In genomic region chr2:129170570-129170969, GRCh38 we compare ENCODE assay signal across 3 cellular contexts.
"Had no signal": no experiment of that assay in that cellular context is flagged by ENCODE, and none has a peak within 500 bp of the region (broad histone marks: within the 10 kb centered on the region; RNA-seq: fewer than 3 reads in every experiment).

No MANE protein-coding gene starts in this region.

- DNase-seq: GDM1, GF-D8 had no signal

- H3K4me3 ChIP-seq: GM12878 had no signal
